28 cellular contexts compared by ENCODE assay signal in genomic region chr3:66023254-66023653, GRCh38. TPM values are rescaled to one million over a fixed set of nuclear protein-coding genes. Genes with fewer than 3 reads are reported as not detected.
"Had no signal": no experiment of that assay in that cellular context is flagged by ENCODE, and none has a peak within 500 bp of the region (broad histone marks: within the 10 kb centered on the region; RNA-seq: fewer than 3 reads in every experiment).

No MANE protein-coding gene starts in this region.

- ATAC-seq: esophagus mucosa; foreskin keratinocyte; gastroesophageal sphincter; heart left ventricle; left lung; mucosa of descending colon; naive thymus-derived CD4-positive, alpha-beta T cell; psoas muscle; right cardiac atrium; stimulated activated naive B cell treated with anti-CD40 and anti-IgM and Interleukin-4, amounts not matched to agents 10 μg/mL and 1 μg/mL and 100 μg/mL, for 72 hours had no signal

- H3K4me1 Mint-ChIP-seq: naive thymus-derived CD4-positive, alpha-beta T cell; stimulated activated naive B cell treated with anti-CD40 and anti-IgM and Interleukin-4, amounts not matched to agents 10 μg/mL and 1 μg/mL and 100 μg/mL, for 72 hours had no signal

- H3K4me3 Mint-ChIP-seq: mesothelial cell of epicardium; naive thymus-derived CD4-positive, alpha-beta T cell; nephron; neural progenitor cell; stimulated activated naive B cell treated with anti-CD40 and anti-IgM and Interleukin-4, amounts not matched to agents 10 μg/mL and 1 μg/mL and 100 μg/mL, for 72 hours; stimulated activated naive CD8-positive, alpha-beta T cell treated with anti-CD3 and anti-CD28 coated beads, Interleukin-15, Interleukin-2, amounts not matched to agents 100 ng/mL and 50 ng/mL, for 24 hours had no signal

- H3K27ac ChIP-seq: colonic mucosa, epithelial cell of prostate, gastroesophageal sphincter, heart left ventricle, hepatocyte, left lung, neural progenitor cell, ovary, psoas muscle, skin epidermis, spleen, suprapubic skin, transverse colon, vagina had no signal

- H3K9ac ChIP-seq: neural progenitor cell had no signal

- H3K27ac Mint-ChIP-seq: mesothelial cell of epicardium; naive thymus-derived CD4-positive, alpha-beta T cell; nephron; neural progenitor cell; stimulated activated naive B cell treated with anti-CD40 and anti-IgM and Interleukin-4, amounts not matched to agents 10 μg/mL and 1 μg/mL and 100 μg/mL, for 72 hours; stimulated activated naive CD8-positive, alpha-beta T cell treated with anti-CD3 and anti-CD28 coated beads, Interleukin-15, Interleukin-2, amounts not matched to agents 100 ng/mL and 50 ng/mL, for 24 hours had no signal

- H3K4me1 ChIP-seq: colonic mucosa, gastroesophageal sphincter had no signal

- H3K27me3 ChIP-seq: colonic mucosa, foreskin keratinocyte, gastroesophageal sphincter, heart left ventricle, hepatocyte, left lung, neural progenitor cell, ovary, spleen, suprapubic skin, transverse colon, vagina had no signal

- H3K9me3 Mint-ChIP-seq: mesothelial cell of epicardium, nephron, neural progenitor cell had no signal

- H3K36me3 Mint-ChIP-seq: mesothelial cell of epicardium; naive thymus-derived CD4-positive, alpha-beta T cell; stimulated activated naive B cell treated with anti-CD40 and anti-IgM and Interleukin-4, amounts not matched to agents 10 μg/mL and 1 μg/mL and 100 μg/mL, for 72 hours had no signal

- H3K4me2 ChIP-seq: hepatocyte, neural progenitor cell had no signal

- H3K9me3 ChIP-seq: colonic mucosa, gastroesophageal sphincter, heart left ventricle, left lung, mucosa of descending colon, ovary, psoas muscle, spleen, suprapubic skin, transverse colon, vagina had no signal

- DNase-seq: colonic mucosa; dermis blood vessel endothelial cell; foreskin keratinocyte; heart left ventricle; kidney; left lung; mesenchymal stem cell; mucosa of descending colon; naive thymus-derived CD4-positive, alpha-beta T cell; ovary; posterior cingulate gyrus; psoas muscle; right cardiac atrium; spleen; stimulated activated CD4-positive, alpha-beta T cell treated with anti-CD3 and anti-CD28 coated beads, Interleukin-4, amount 100 ng/mL, for 4 hours; stimulated activated naive B cell treated with anti-CD40 and anti-IgM and Interleukin-4, amounts not matched to agents 10 μg/mL and 1 μg/mL and 100 μg/mL, for 72 hours; transverse colon had no signal

- H2AFZ ChIP-seq: hepatocyte, neural progenitor cell had no signal

- H3K36me3 ChIP-seq: colonic mucosa, gastroesophageal sphincter, heart left ventricle, left lung, neural progenitor cell, ovary, spleen, suprapubic skin, transverse colon, vagina had no signal

- H3K4me3 ChIP-seq: colonic mucosa, gastroesophageal sphincter, heart left ventricle, hepatocyte, left lung, mucosa of descending colon, neural progenitor cell, ovary, psoas muscle, skin epidermis, spleen, suprapubic skin, transverse colon, vagina had no signal

RNA-seq across cellular contexts. Expression of gene MAGI1, which starts 15.5 kb away (rescaled TPM):
- polyA plus RNA-seq: naive thymus-derived CD4-positive, alpha-beta T cell had no signal
